ENCODE assay signal across 1 cellular context in the genomic region with DNA sequence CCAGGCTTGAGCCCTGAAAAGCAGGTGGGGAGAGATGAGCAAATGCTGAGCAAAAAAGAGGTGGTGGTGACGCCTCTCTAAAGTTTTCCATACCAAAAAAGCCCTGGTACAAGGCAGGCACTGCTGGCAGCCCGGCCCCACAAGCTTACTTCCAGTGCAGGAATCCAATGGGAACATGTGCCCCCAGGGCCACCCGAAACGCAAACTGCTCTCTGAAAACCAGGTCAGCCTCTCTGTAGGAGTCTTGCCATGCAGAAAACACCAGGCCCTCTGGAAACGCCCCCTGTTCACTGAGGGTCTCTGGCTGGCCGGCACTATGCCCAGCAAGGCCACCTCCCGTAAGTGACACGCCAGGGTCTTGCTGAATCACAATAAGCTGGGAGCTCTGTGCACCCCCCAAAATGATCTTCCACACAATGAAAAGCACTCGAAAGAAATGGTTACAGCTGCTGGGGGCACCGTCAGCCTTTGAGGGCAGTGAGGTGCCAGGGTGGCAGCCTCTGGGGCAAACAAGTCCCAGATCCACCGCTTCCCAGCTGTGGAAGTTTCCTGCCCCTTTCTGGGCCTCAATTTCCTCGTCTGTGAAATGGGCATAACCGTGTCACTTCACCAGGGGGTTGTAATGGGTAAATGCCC.
TF ChIP-seq lines count a peak whose summit lies in the region.

No MANE protein-coding gene starts in this region.

TF ChIP-seq in GM23338, 12 proteins besides CTCF, POLR2A, EP300 and RAD21 (continued from another document):
- TF ChIP-seq, protein P1, sequence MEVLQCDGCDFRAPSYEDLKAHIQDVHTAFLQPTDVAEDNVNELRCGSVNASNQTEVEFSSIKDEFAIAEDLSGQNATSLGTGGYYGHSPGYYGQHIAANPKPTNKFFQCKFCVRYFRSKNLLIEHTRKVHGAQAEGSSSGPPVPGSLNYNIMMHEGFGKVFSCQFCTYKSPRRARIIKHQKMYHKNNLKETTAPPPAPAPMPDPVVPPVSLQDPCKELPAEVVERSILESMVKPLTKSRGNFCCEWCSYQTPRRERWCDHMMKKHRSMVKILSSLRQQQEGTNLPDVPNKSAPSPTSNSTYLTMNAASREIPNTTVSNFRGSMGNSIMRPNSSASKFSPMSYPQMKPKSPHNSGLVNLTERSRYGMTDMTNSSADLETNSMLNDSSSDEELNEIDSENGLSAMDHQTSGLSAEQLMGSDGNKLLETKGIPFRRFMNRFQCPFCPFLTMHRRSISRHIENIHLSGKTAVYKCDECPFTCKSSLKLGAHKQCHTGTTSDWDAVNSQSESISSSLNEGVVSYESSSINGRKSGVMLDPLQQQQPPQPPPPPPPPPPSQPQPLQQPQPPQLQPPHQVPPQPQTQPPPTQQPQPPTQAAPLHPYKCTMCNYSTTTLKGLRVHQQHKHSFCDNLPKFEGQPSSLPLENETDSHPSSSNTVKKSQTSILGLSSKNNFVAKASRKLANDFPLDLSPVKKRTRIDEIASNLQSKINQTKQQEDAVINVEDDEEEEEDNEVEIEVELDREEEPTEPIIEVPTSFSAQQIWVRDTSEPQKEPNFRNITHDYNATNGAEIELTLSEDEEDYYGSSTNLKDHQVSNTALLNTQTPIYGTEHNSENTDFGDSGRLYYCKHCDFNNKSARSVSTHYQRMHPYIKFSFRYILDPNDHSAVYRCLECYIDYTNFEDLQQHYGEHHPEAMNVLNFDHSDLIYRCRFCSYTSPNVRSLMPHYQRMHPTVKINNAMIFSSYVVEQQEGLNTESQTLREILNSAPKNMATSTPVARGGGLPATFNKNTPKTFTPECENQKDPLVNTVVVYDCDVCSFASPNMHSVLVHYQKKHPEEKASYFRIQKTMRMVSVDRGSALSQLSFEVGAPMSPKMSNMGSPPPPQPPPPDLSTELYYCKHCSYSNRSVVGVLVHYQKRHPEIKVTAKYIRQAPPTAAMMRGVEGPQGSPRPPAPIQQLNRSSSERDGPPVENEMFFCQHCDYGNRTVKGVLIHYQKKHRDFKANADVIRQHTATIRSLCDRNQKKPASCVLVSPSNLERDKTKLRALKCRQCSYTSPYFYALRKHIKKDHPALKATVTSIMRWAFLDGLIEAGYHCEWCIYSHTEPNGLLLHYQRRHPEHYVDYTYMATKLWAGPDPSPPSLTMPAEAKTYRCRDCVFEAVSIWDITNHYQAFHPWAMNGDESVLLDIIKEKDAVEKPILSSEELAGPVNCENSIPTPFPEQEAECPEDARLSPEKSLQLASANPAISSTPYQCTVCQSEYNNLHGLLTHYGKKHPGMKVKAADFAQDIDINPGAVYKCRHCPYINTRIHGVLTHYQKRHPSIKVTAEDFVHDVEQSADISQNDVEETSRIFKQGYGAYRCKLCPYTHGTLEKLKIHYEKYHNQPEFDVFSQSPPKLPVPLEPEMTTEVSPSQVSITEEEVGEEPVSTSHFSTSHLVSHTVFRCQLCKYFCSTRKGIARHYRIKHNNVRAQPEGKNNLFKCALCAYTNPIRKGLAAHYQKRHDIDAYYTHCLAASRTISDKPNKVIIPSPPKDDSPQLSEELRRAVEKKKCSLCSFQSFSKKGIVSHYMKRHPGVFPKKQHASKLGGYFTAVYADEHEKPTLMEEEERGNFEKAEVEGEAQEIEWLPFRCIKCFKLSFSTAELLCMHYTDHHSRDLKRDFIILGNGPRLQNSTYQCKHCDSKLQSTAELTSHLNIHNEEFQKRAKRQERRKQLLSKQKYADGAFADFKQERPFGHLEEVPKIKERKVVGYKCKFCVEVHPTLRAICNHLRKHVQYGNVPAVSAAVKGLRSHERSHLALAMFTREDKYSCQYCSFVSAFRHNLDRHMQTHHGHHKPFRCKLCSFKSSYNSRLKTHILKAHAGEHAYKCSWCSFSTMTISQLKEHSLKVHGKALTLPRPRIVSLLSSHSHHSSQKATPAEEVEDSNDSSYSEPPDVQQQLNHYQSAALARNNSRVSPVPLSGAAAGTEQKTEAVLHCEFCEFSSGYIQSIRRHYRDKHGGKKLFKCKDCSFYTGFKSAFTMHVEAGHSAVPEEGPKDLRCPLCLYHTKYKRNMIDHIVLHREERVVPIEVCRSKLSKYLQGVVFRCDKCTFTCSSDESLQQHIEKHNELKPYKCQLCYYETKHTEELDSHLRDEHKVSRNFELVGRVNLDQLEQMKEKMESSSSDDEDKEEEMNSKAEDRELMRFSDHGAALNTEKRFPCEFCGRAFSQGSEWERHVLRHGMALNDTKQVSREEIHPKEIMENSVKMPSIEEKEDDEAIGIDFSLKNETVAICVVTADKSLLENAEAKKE (CRISPR knock-in tag; IDR thresholded peaks at IDR 0.05), result no peak
- TF ChIP-seq JUNB (IDR thresholded peaks at IDR 0.05; ENCODE audit: unreplicated experiment) (no peak), EZH2 (IDR thresholded peaks at IDR 0.05; ENCODE audit: low read depth, unreplicated experiment) (no peak), STAT1 (IDR thresholded peaks at IDR 0.05; ENCODE audit: unreplicated experiment) (no peak), NANOG (IDR thresholded peaks at IDR 0.05; ENCODE audit: borderline replicate concordance) (no peak), EZH2phosphoT487 (IDR thresholded peaks at IDR 0.05; ENCODE audit: unreplicated experiment) (no peak)
